Comparison of ENCODE assay signal across 15 cellular contexts in genomic region chr6:53536561-53536960, GRCh38.
"Had no signal": no experiment of that assay in that cellular context is flagged by ENCODE, and none has a peak within 500 bp of the region (broad histone marks: within the 10 kb centered on the region; RNA-seq: fewer than 3 reads in every experiment).

No MANE protein-coding gene starts in this region.

- DNase-seq: effector memory CD4-positive, alpha-beta T cell; foreskin keratinocyte; head of caudate nucleus; left colon; naive thymus-derived CD4-positive, alpha-beta T cell; nephron progenitor cell; posterior cingulate gyrus; sigmoid colon; stimulated activated CD4-positive, alpha-beta T cell treated with anti-CD3 and anti-CD28 coated beads, Interleukin-2, amount 100 ng/mL, for 24 hours; stimulated activated naive CD4-positive, alpha-beta T cell treated with Interleukin-2 at 50 U/mL for 16 hours; upper lobe of left lung; uterus had no signal

- H3K27me3 Mint-ChIP-seq: naive thymus-derived CD4-positive, alpha-beta T cell had no signal

- H3K4me2 ChIP-seq: hepatocyte had no signal

- H3K36me3 ChIP-seq: sigmoid colon, upper lobe of left lung, uterus had no signal

- H3K27ac Mint-ChIP-seq: naive thymus-derived CD4-positive, alpha-beta T cell; nephron progenitor cell had no signal

- H3K9me3 Mint-ChIP-seq: naive thymus-derived CD4-positive, alpha-beta T cell; nephron progenitor cell had no signal

- H3K9me3 ChIP-seq: sigmoid colon, upper lobe of left lung, uterus had no signal

- H3K27ac ChIP-seq: foreskin keratinocyte, hepatocyte, sigmoid colon, skin epidermis, upper lobe of left lung, uterus had no signal

- H2AFZ ChIP-seq: hepatocyte had no signal

- ATAC-seq: foreskin keratinocyte; left colon; naive thymus-derived CD4-positive, alpha-beta T cell had no signal

- H3K4me3 Mint-ChIP-seq: nephron progenitor cell had no signal

- H3K27me3 ChIP-seq: foreskin keratinocyte, hepatocyte, sigmoid colon, upper lobe of left lung, uterus had no signal

- H3K4me1 ChIP-seq: uterus had no signal

- H3K4me3 ChIP-seq: hepatocyte, sigmoid colon, skin epidermis, upper lobe of left lung, uterus had no signal

- FAIRE-seq: endometrium had no signal
